In the genomic region with DNA sequence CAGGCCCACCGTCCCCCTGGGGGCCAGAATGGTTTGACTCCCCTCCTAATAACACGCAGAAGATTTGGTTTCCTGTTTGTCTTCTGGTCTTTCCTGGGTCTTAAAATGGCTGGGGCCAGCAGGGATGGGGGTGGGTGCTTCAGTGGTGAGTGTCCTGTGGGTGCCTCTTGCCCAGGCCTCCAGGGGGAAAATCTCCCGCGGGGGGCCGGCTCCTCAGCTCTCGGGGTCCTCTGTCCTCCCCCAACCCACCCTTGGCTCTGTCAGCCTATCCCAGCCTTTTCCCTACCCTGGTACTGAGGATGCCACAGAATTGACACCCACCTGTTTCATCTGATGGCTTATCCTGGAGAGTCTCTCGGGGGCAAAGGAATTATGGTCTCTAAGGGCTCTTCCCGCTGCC, we compare ENCODE assay signal across 15 cellular contexts.
A peak's percentile ranks its signal among the peaks of the same experiment; 100 is the strongest.
DNase-seq lines count a peak whose midpoint lies in the region; ATAC-seq and TF ChIP-seq lines count a peak whose summit lies in the region.
"Had no signal": no experiment of that assay in that cellular context is flagged by ENCODE, and none has a peak within 500 bp of the region (broad histone marks: within the 10 kb centered on the region; RNA-seq: fewer than 3 reads in every experiment).

No MANE protein-coding gene starts in this region.

- POLR2A ChIA-PET in HEK293 (lab: Yijun Ruan, JAX), result no interaction called here

- ATAC-seq in HG03095 (IDR thresholded peaks at IDR 0.05; ENCODE audit: unreplicated experiment), result no peak
- ATAC-seq: A549; CD8-positive, alpha-beta T cell had no signal

- H3K4me3 ChIP-seq in BLaER1 (no peak overlapping the region), HEK293 (ENCODE audit: low read depth, low read length) (no peak overlapping the region), Loucy (ENCODE audit: low read length, poor library complexity, severe bottlenecking) (no peak overlapping the region)
- H3K4me3 ChIP-seq: A549 had no signal

- H3K79me2 ChIP-seq in Loucy (ENCODE audit: insufficient read depth, low read length), result no peaks in the 10 kb centered on the region

- H3K36me3 ChIP-seq in BLaER1 (no peaks in the 10 kb centered on the region), HEK293 (ENCODE audit: control insufficient read depth in 2 of 2, insufficient read depth in 1 of 2, low read length in 2 of 2) (no peaks in the 10 kb centered on the region), Loucy (ENCODE audit: insufficient read depth, low read length) (no peaks in the 10 kb centered on the region)

- DNase-seq in NCI-H187 (lab: John Stamatoyannopoulos, UW) (no peak), NCI-H1092 (lab: John Stamatoyannopoulos, UW) (no peak)
- DNase-seq: AML-193; Caco-2; Calu3; CD4-positive, alpha-beta T cell; CD8-positive, alpha-beta T cell; GF-D8 had no signal

- H3K4me2 ChIP-seq in BLaER1 (peak overlapping the region; percentile 67), Loucy (ENCODE audit: low read depth, low read length, poor library complexity, severe bottlenecking) (peak overlapping the region; percentile 56)
- H3K4me2 ChIP-seq: A549 had no signal

- H3K9ac ChIP-seq in BLaER1 (no peak overlapping the region), Loucy (ENCODE audit: low read depth, low read length, poor library complexity, severe bottlenecking) (peak overlapping the region; percentile 21)

- no peaks in the 10 kb centered on the region for H3K9me3 ChIP-seq in BLaER1
- H3K9me3 ChIP-seq in HEK293 (ENCODE audit: control insufficient read depth, insufficient read depth, low read depth, low read length), result no peaks in the 10 kb centered on the region
- no peaks in the 10 kb centered on the region for H3K9me3 ChIP-seq in Loucy (ENCODE audit: insufficient read depth, low read depth, low read length)
- H3K9me3 ChIP-seq: A549, Caco-2 had no signal

- H2AFZ ChIP-seq in Loucy (ENCODE audit: low read length), result no peak overlapping the region

- no peaks in the 10 kb centered on the region for H3F3A ChIP-seq in Loucy (ENCODE audit: low read depth)

- peaks cover 16% of the 10 kb centered on the region for H3K4me1 ChIP-seq in BLaER1
- no peaks in the 10 kb centered on the region for H3K4me1 ChIP-seq in HEK293 (ENCODE audit: control insufficient read depth, insufficient read depth, low read length)
- peaks cover 26% of the 10 kb centered on the region for H3K4me1 ChIP-seq in Loucy (ENCODE audit: insufficient read depth, low read length, poor library complexity, severe bottlenecking)
- H3K4me1 ChIP-seq: A549, Caco-2 had no signal

- H4K20me1 ChIP-seq in BLaER1 (no peaks in the 10 kb centered on the region), Loucy (ENCODE audit: insufficient read depth, low read length, poor library complexity, severe bottlenecking) (no peaks in the 10 kb centered on the region)

- H3K27ac ChIP-seq in BLaER1 (no peak overlapping the region), HEK293 (ENCODE audit: extremely low read depth, low read depth, low read length) (no peak overlapping the region)
- H3K27ac ChIP-seq: 22Rv1, A549, C4-2B had no signal

- CTCF ChIA-PET in HEK293 (lab: Yijun Ruan, JAX), result no interaction called here

- no peaks in the 10 kb centered on the region for H3K27me3 ChIP-seq in BLaER1
- no peaks in the 10 kb centered on the region for H3K27me3 ChIP-seq in Loucy (ENCODE audit: insufficient read depth, low read length, poor library complexity, severe bottlenecking)

- no peaks in the 10 kb centered on the region for H3K9me2 ChIP-seq in Loucy (replicated peaks; ENCODE audit: low read depth, low read length)

- TF ChIP-seq CTCF in HEK293 (tag by site-specific recombination; IDR thresholded peaks at IDR 0.05) (no peak), Loucy (conservative IDR thresholded peaks at IDR 0.05; ENCODE audit: low read length) (no peak)

TF ChIP-seq in HEK293, 187 proteins besides CTCF, POLR2A, EP300 and RAD21:
- TF ChIP-seq SCRT2 (tag by site-specific recombination; IDR thresholded peaks at IDR 0.05) (0 out of 2 replicates have a peak, but pooled peaks have one; percentile 21), ZNF785 (tag by site-specific recombination; IDR thresholded peaks at IDR 0.05) (no peak), ZNF132 (tag by site-specific recombination; IDR thresholded peaks at IDR 0.05; ENCODE audit: borderline replicate concordance) (no peak), ZEB2 (tag by site-specific recombination; IDR thresholded peaks at IDR 0.05) (no peak)
